1 cellular context compared by ENCODE assay signal in the genomic region with DNA sequence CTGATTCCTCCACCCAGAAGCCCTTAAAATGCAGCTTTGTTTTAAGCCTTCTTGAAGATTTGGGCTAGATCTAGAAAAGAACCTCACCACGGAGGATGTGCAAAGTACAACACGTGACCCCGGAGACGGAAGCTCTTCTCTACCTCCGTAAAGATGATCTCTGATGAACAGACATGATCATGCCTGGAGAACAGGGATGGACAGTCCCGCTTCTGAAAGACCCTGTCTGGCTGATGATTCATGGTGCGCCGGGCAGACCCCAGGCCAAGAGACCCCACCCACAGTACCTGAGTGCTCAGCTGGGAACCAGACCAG.
TF ChIP-seq lines count a peak whose summit lies in the region.

No MANE protein-coding gene starts in this region.

TF ChIP-seq in H1, 55 proteins besides CTCF, POLR2A, EP300 and RAD21 (continued from another document):
- TF ChIP-seq SIN3A (conservative IDR thresholded peaks at IDR 0.05 in 1 of 2, IDR thresholded peaks at IDR 0.05 in 1 of 2; ENCODE audit: low read depth in 1 of 2, low read length in 2 of 2) (no peak), TCF12 (IDR thresholded peaks at IDR 0.05; ENCODE audit: low read depth, low read length) (no peak), CTBP2 (IDR thresholded peaks at IDR 0.05; ENCODE audit: borderline replicate concordance, insufficient read depth, insufficient read length, low read length) (no peak)
